Comparison of ENCODE assay signal across 31 cellular contexts in genomic region chr3:61674595-61674994, GRCh38.
"Had no signal": no experiment of that assay in that cellular context is flagged by ENCODE, and none has a peak within 500 bp of the region (broad histone marks: within the 10 kb centered on the region; RNA-seq: fewer than 3 reads in every experiment).

No MANE protein-coding gene starts in this region.

- ATAC-seq: activated naive CD4-positive, alpha-beta T cell treated with anti-CD3 and anti-CD28 coated beads, Interleukin-2, amount 50 U/mL, for 72 hours; activated T-cell treated with anti-CD3 and anti-CD28 coated beads, Interleukin-2, amount 50 U/mL, for 72 hours; effector memory CD8-positive, alpha-beta T cell; esophagus mucosa had no signal

- H3K27me3 Mint-ChIP-seq: activated CD4-positive, alpha-beta memory T cell treated with anti-CD3 and anti-CD28 coated beads, Interleukin-2, amount 10 ng/mL, durations not matched to agents 7 days and 5 days; activated CD4-positive, alpha-beta T cell treated with anti-CD3 and anti-CD28 coated beads, Interleukin-2, amount 10 ng/mL, durations not matched to agents 7 days and 5 days; activated naive CD4-positive, alpha-beta T cell treated with anti-CD3 and anti-CD28 coated beads, Interleukin-2, amount 10 ng/mL, durations not matched to agents 7 days and 5 days; activated naive CD8-positive, alpha-beta T cell treated with anti-CD3 and anti-CD28 coated beads, Interleukin-2, amount 10 ng/mL, durations not matched to agents 7 days and 5 days; activated T-cell treated with anti-CD3 and anti-CD28 coated beads, Interleukin-2, amount 50 U/mL, for 24 hours; brain; dendritic cell treated with granulocyte-macrophage colony-stimulating factor and Interleukin-4, amounts not matched to agents 40 ng/mL and 50 ng/mL, for 4 days; effector memory CD8-positive, alpha-beta T cell had no signal

- H3K27me3 ChIP-seq: ascending aorta, breast epithelium, cardiac muscle cell, dorsolateral prefrontal cortex had no signal

- H3K36me3 ChIP-seq: ascending aorta, breast epithelium, cardiac muscle cell had no signal

- DNase-seq: activated CD4-positive, alpha-beta memory T cell treated with anti-CD3 and anti-CD28 coated beads, Interleukin-2, amount 10 ng/mL, durations not matched to agents 7 days and 5 days; activated CD4-positive, alpha-beta T cell treated with anti-CD3 and anti-CD28 coated beads for 1 hour; activated CD4-positive, alpha-beta T cell treated with anti-CD3 and anti-CD28 coated beads for 4 hours; activated CD4-positive, alpha-beta T cell treated with anti-CD3 and anti-CD28 coated beads, Interleukin-2, amount 10 ng/mL, durations not matched to agents 7 days and 5 days; activated CD4-positive, alpha-beta T cell treated with anti-CD3 and anti-CD28 coated beads, Interleukin-2, amount 50 U/mL, for 4 hours; activated CD8-positive, alpha-beta memory T cell treated with anti-CD3 and anti-CD28 coated beads, Interleukin-2, amount 50 U/mL, for 48 hours; activated gamma-delta T cell; activated naive CD4-positive, alpha-beta T cell; activated naive CD4-positive, alpha-beta T cell treated with anti-CD3 and anti-CD28 coated beads, Interleukin-2, amount 10 ng/mL, durations not matched to agents 7 days and 5 days; activated naive CD8-positive, alpha-beta T cell treated with anti-CD3 and anti-CD28 coated beads, Interleukin-2, amount 10 ng/mL, durations not matched to agents 7 days and 5 days; activated T-cell treated with anti-CD3 and anti-CD28 coated beads for 4 hours; activated T-cell treated with anti-CD3 and anti-CD28 coated beads, Interleukin-2, amount 50 U/mL, for 24 hours; activated T-cell treated with anti-CD3 and anti-CD28 coated beads, Interleukin-2, amount 50 U/mL, for 72 hours; central memory CD4-positive, alpha-beta T cell; cerebellar nuclear complex; dorsolateral prefrontal cortex; effector CD4-positive, alpha-beta T cell; effector memory CD8-positive, alpha-beta T cell; foreskin fibroblast; head of caudate nucleus; T-helper 2 cell had no signal

- H3K4me1 Mint-ChIP-seq: activated CD4-positive, alpha-beta memory T cell treated with anti-CD3 and anti-CD28 coated beads, Interleukin-2, amount 10 ng/mL, durations not matched to agents 7 days and 5 days; activated CD4-positive, alpha-beta T cell treated with anti-CD3 and anti-CD28 coated beads, Interleukin-2, amount 10 ng/mL, durations not matched to agents 7 days and 5 days; activated naive CD4-positive, alpha-beta T cell treated with anti-CD3 and anti-CD28 coated beads, Interleukin-2, amount 10 ng/mL, durations not matched to agents 7 days and 5 days; activated naive CD8-positive, alpha-beta T cell treated with anti-CD3 and anti-CD28 coated beads, Interleukin-2, amount 10 ng/mL, durations not matched to agents 7 days and 5 days had no signal

- H3K4me1 ChIP-seq: breast epithelium had no signal

- H3K36me3 Mint-ChIP-seq: activated naive CD4-positive, alpha-beta T cell treated with anti-CD3 and anti-CD28 coated beads, Interleukin-2, amount 10 ng/mL, durations not matched to agents 7 days and 5 days; activated naive CD4-positive, alpha-beta T cell treated with anti-CD3 and anti-CD28 coated beads, Interleukin-2, amount 50 U/mL, for 72 hours; activated naive CD8-positive, alpha-beta T cell treated with anti-CD3 and anti-CD28 coated beads, Interleukin-2, amount 10 ng/mL, durations not matched to agents 7 days and 5 days had no signal

- H3K9me3 ChIP-seq: ascending aorta, breast epithelium had no signal

- FAIRE-seq: endometrium, frontal cortex had no signal

- H3K27ac Mint-ChIP-seq: activated CD4-positive, alpha-beta memory T cell treated with anti-CD3 and anti-CD28 coated beads, Interleukin-2, amount 10 ng/mL, durations not matched to agents 7 days and 5 days; activated CD4-positive, alpha-beta T cell treated with anti-CD3 and anti-CD28 coated beads, Interleukin-2, amount 10 ng/mL, durations not matched to agents 7 days and 5 days; activated naive CD4-positive, alpha-beta T cell treated with anti-CD3 and anti-CD28 coated beads, Interleukin-2, amount 10 ng/mL, durations not matched to agents 7 days and 5 days; activated naive CD4-positive, alpha-beta T cell treated with anti-CD3 and anti-CD28 coated beads, Interleukin-2, amount 50 U/mL, for 72 hours; activated naive CD8-positive, alpha-beta T cell treated with anti-CD3 and anti-CD28 coated beads, Interleukin-2, amount 10 ng/mL, durations not matched to agents 7 days and 5 days; activated T-cell treated with anti-CD3 and anti-CD28 coated beads, Interleukin-2, amount 50 U/mL, for 24 hours; activated T-cell treated with anti-CD3 and anti-CD28 coated beads, Interleukin-2, amount 50 U/mL, for 72 hours; dendritic cell treated with granulocyte-macrophage colony-stimulating factor and Interleukin-4, amounts not matched to agents 40 ng/mL and 50 ng/mL, for 4 days; effector memory CD8-positive, alpha-beta T cell had no signal

- H3K4me3 ChIP-seq: ascending aorta, breast epithelium, cardiac muscle cell, coronary artery, dorsolateral prefrontal cortex had no signal

- H3K27ac ChIP-seq: ascending aorta, breast epithelium, cardiac muscle cell, coronary artery, dorsolateral prefrontal cortex had no signal

- H3K4me3 Mint-ChIP-seq: activated CD4-positive, alpha-beta memory T cell treated with anti-CD3 and anti-CD28 coated beads, Interleukin-2, amount 10 ng/mL, durations not matched to agents 7 days and 5 days; activated CD4-positive, alpha-beta T cell treated with anti-CD3 and anti-CD28 coated beads, Interleukin-2, amount 10 ng/mL, durations not matched to agents 7 days and 5 days; activated naive CD4-positive, alpha-beta T cell treated with anti-CD3 and anti-CD28 coated beads, Interleukin-2, amount 10 ng/mL, durations not matched to agents 7 days and 5 days; activated naive CD8-positive, alpha-beta T cell treated with anti-CD3 and anti-CD28 coated beads, Interleukin-2, amount 10 ng/mL, durations not matched to agents 7 days and 5 days; activated T-cell treated with anti-CD3 and anti-CD28 coated beads, Interleukin-2, amount 50 U/mL, for 24 hours; activated T-cell treated with anti-CD3 and anti-CD28 coated beads, Interleukin-2, amount 50 U/mL, for 72 hours; brain; dendritic cell treated with granulocyte-macrophage colony-stimulating factor and Interleukin-4, amounts not matched to agents 40 ng/mL and 50 ng/mL, for 4 days; effector memory CD8-positive, alpha-beta T cell had no signal

- H3K9me3 Mint-ChIP-seq: activated CD4-positive, alpha-beta T cell treated with anti-CD3 and anti-CD28 coated beads, Interleukin-2, amount 10 ng/mL, durations not matched to agents 7 days and 5 days; activated naive CD8-positive, alpha-beta T cell treated with anti-CD3 and anti-CD28 coated beads, Interleukin-2, amount 10 ng/mL, durations not matched to agents 7 days and 5 days; activated T-cell treated with anti-CD3 and anti-CD28 coated beads, Interleukin-2, amount 50 U/mL, for 24 hours had no signal
